Comparison of ENCODE assay signal across 9 cellular contexts in the genomic region with DNA sequence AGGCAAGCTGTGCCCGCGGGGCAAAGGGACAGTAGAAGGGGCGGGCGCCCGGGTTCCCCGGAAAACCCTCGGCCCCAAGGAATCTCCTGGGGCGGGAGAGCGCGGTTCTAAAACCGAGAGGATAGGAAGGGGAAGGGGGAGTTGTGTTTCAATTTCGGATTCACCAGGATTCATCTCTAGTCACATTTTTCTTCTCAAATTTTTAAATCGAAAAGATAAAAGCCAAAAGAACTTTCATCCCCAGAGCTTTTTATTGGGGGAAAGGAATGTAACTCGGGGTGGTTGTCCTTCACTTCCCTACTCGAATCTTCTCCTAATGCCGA. TPM values are rescaled to one million over a fixed set of nuclear protein-coding genes. Genes with fewer than 3 reads are reported as not detected.
DNase-seq lines count a peak whose midpoint lies in the region; ATAC-seq, FAIRE-seq and TF ChIP-seq lines count a peak whose summit lies in the region.
"Had no signal": no experiment of that assay in that cellular context is flagged by ENCODE, and none has a peak within 500 bp of the region (broad histone marks: within the 10 kb centered on the region; RNA-seq: fewer than 3 reads in every experiment).

No MANE protein-coding gene starts in this region.

- intact Hi-C loops in adrenal gland (cut with DNase I) (loop anchor here in 1 of 2 donors (10.0 kb wide), 1 partner anchor 220 kb away; no protein-coding TSS in a partner anchor), HepG2 (cut with micrococcal nuclease; ENCODE audit: unreplicated experiment) (loop anchor here (5.0 kb wide), 3 partner anchors 182 to 397 kb away; no protein-coding TSS in a partner anchor)

- peaks cover 4% of the 10 kb centered on the region for H3K27me3 ChIP-seq in adrenal gland
- no peaks in the 10 kb centered on the region; a peak in 1 of 5 replicates for H3K27me3 ChIP-seq in HepG2 (ENCODE audit: control insufficient read depth in 1 of 2, insufficient read depth in 2 of 2, low read length in 2 of 2)
- peaks cover 7 to 51% of the 10 kb centered on the region in 2 donors for H3K27me3 ChIP-seq in stomach smooth muscle (ENCODE audit: control insufficient read depth in 1 of 2, insufficient read depth in 2 of 2, low read length in 2 of 2)

- H3K27me3 Mint-ChIP-seq in T-helper 1 cell treated with Interleukin-12 subunit alpha and Interleukin-12 subunit beta and Interleukin-4 antibody, amounts not matched to agents 30 μg/mL and 1 μg/mL, for 36 hours (ENCODE audit: low read depth) = peaks cover 75% of the 10 kb centered on the region

- no peaks in the 10 kb centered on the region for H3K36me3 Mint-ChIP-seq in T-helper 1 cell treated with Interleukin-12 subunit alpha and Interleukin-12 subunit beta and Interleukin-4 antibody, amounts not matched to agents 30 μg/mL and 1 μg/mL, for 36 hours (ENCODE audit: low read depth)

- peak overlapping the region in 4 of 5 donors; percentile 2 to 90 (median 84) for H3K27ac ChIP-seq in adrenal gland
- H3K27ac ChIP-seq in HepG2 (ENCODE audit: extremely low read length, insufficient read depth, low read length) = peak overlapping the region; percentile 85
- H3K27ac ChIP-seq in stomach smooth muscle (ENCODE audit: low read length) = peak overlapping the region; percentile 85

- CTCF ChIA-PET in HepG2 (lab: Yijun Ruan, JAX; ENCODE audit: low intra/inter-chr PET ratio, low total read pairs) = no interaction called here

- H2AFZ ChIP-seq in HepG2 (ENCODE audit: low read length) = no peak overlapping the region

- TF ChIP-seq CTCF in adrenal gland (IDR thresholded peaks at IDR 0.05) (no peak), HepG2 (CRISPR knock-in tag; IDR thresholded peaks at IDR 0.05) (no peak)

- H3K9ac ChIP-seq in HepG2 (ENCODE audit: insufficient read depth, low read depth, low read length) (peak overlapping the region; percentile 93), stomach smooth muscle (ENCODE audit: low read length in 2 of 2) (peak overlapping the region; percentile 54 to 68)

- peak overlapping the region in 2 of 4 donors; percentile 69 to 76 for H3K4me3 ChIP-seq in adrenal gland
- H3K4me3 ChIP-seq in HepG2 (replicated peaks in 1 of 3; ENCODE audit: insufficient read depth in 1 of 3, low read depth in 2 of 3, low read length in 3 of 3) = peak overlapping the region; percentile 87 to 92 (median 90)
- H3K4me3 ChIP-seq in stomach smooth muscle (ENCODE audit: low read length in 2 of 2) = peak overlapping the region; percentile 45 to 85

- H3K36me3 ChIP-seq in adrenal gland (replicated peaks in 1 of 2) = peaks cover 0 to 9% of the 10 kb centered on the region in 2 donors
- peaks cover 15 to 30% of the 10 kb centered on the region in 2 experiments for H3K36me3 ChIP-seq in HepG2 (replicated peaks in 1 of 2; ENCODE audit: control insufficient read depth in 1 of 2, insufficient read depth in 2 of 2, low read length in 2 of 2)
- H3K36me3 ChIP-seq in stomach smooth muscle (ENCODE audit: control insufficient read depth in 2 of 2, insufficient read depth in 2 of 2, low read length in 2 of 2) = peaks cover 0 to 4% of the 10 kb centered on the region in 2 donors

- TF ChIP-seq EP300 in HepG2 (IDR thresholded peaks at IDR 0.05; ENCODE audit: low read depth in 2 of 2, low read length in 2 of 2) = no peak
- TF ChIP-seq EP300 in HepG2 (CRISPR knock-in tag; IDR thresholded peaks at IDR 0.05; ENCODE audit: borderline replicate concordance) = no peak

- in situ Hi-C loops in HepG2 (cut with HindIII; ENCODE audit: extremely low pct_ligation_motif_present, low pct_unique_long_range_greater_than_20kb) = loop anchor here (5.0 to 10.0 kb wide), 3 partner anchors 222 to 390 kb away; no protein-coding TSS in a partner anchor

- TF ChIP-seq RAD21 in HepG2 (CRISPR knock-in tag; IDR thresholded peaks at IDR 0.05) = no peak

- H3K27ac Mint-ChIP-seq in T-helper 1 cell treated with Interleukin-12 subunit alpha and Interleukin-12 subunit beta and Interleukin-4 antibody, amounts not matched to agents 30 μg/mL and 1 μg/mL, for 36 hours = no peak overlapping the region

- no peaks in the 10 kb centered on the region for H3K9me3 ChIP-seq in adrenal gland (replicated peaks in 1 of 3)
- H3K9me3 ChIP-seq in HepG2 (ENCODE audit: low read length) = no peaks in the 10 kb centered on the region
- H3K9me3 ChIP-seq in stomach smooth muscle (ENCODE audit: control insufficient read depth in 2 of 2, low read length in 2 of 2) = no peaks in the 10 kb centered on the region

- DNase-seq in T-helper 1 cell (no peak), adrenal gland (no peak), HepG2 (ENCODE audit: low spot score) (no peak), SW480 (ENCODE audit: low spot score) (no peak), SKM-1 (lab: John Stamatoyannopoulos, UW; ENCODE audit: unreplicated experiment) (no peak)

- H3K4me1 Mint-ChIP-seq in T-helper 1 cell treated with Interleukin-12 subunit alpha and Interleukin-12 subunit beta and Interleukin-4 antibody, amounts not matched to agents 30 μg/mL and 1 μg/mL, for 36 hours (ENCODE audit: low read depth) = peaks cover 14% of the 10 kb centered on the region

- peaks cover 19% of the 10 kb centered on the region; the same call in 1 of the 2 replicates for H4K20me1 ChIP-seq in HepG2 (ENCODE audit: insufficient read depth, low read length)

- H3K4me3 Mint-ChIP-seq in T-helper 1 cell treated with Interleukin-12 subunit alpha and Interleukin-12 subunit beta and Interleukin-4 antibody, amounts not matched to agents 30 μg/mL and 1 μg/mL, for 36 hours = peak overlapping the region; percentile 48

- FAIRE-seq in HepG2 (lab: Jason Lieb, UNC) = no peak
- FAIRE-seq: islet of Langerhans had no signal

- H3K79me2 ChIP-seq in HepG2 (ENCODE audit: insufficient read depth, low read length) = peaks cover 70% of the 10 kb centered on the region

- H3K4me2 ChIP-seq in HepG2 (ENCODE audit: low read depth, low read length) = peak overlapping the region; percentile 75

- ATAC-seq in HepG2 = no peak
- no peak for ATAC-seq in GM21717 (IDR thresholded peaks at IDR 0.05; ENCODE audit: unreplicated experiment)

- TSS peak; percentile 51 for BruUV-seq in HepG2 (replicated peaks; lab: Mats Ljungman, UMichigan)

- TF ChIP-seq POLR2A in adrenal gland (IDR thresholded peaks at IDR 0.05) (no peak), HepG2 (IDR thresholded peaks at IDR 0.05; ENCODE audit: insufficient read depth in 1 of 2, low read depth in 2 of 2, low read length in 2 of 2) (no peak)

- no peaks in the 10 kb centered on the region for H3K9me3 Mint-ChIP-seq in T-helper 1 cell treated with Interleukin-12 subunit alpha and Interleukin-12 subunit beta and Interleukin-4 antibody, amounts not matched to agents 30 μg/mL and 1 μg/mL, for 36 hours

- POLR2A ChIA-PET in HepG2 (lab: Yijun Ruan, JAX) = interaction anchor here (1.0 to 9.7 kb wide), 18 partner anchors 12 to 398 kb away, joined by 3 to 163 read pairs (median 16); no protein-coding TSS in a partner anchor

- 1 to 6% (median 3%) methylated on average over 16 of the region's 16 CpGs for WGBS in adrenal gland, 4 donors
- WGBS in HepG2 (ENCODE audit: low lambda C conversion rate) = 4% methylated on average over 14 of the region's 16 CpGs

- peaks cover 26 to 30% of the 10 kb centered on the region in 2 donors for H3K4me1 ChIP-seq in adrenal gland (replicated peaks in 1 of 2)
- peaks cover 63% of the 10 kb centered on the region for H3K4me1 ChIP-seq in HepG2 (ENCODE audit: insufficient read depth, low read length)
- H3K4me1 ChIP-seq in stomach smooth muscle (ENCODE audit: control insufficient read depth, insufficient read depth, low read length) = peaks cover 33% of the 10 kb centered on the region

RNA-seq across cellular contexts. Expression of gene BMP4, which starts 1.4 kb away (rescaled TPM):
- total RNA-seq in adrenal gland = 10 to 100 TPM in 6 of 8 donors, 1 to 10 TPM in 2; 2.2 to 37.0 (median 19.4) TPM
- polyA plus RNA-seq in adrenal gland = 10 to 100 TPM in 2 of 3 donors, 1 to 10 TPM in 1; 4.6 to 25.6 (median 24.6) TPM
- total RNA-seq in HepG2 (2016; rRNA removed; fragmentation: Illumina TruSeq; extraction: Trizol) = 42.0 and 56.4 TPM in 2 replicates
- total RNA-seq in HepG2 (2016; cell fraction: cytosol; rRNA removed; fragmentation: Illumina TruSeq; extraction: Trizol; ENCODE audit: low read depth) = 35.6 and 35.9 TPM in 2 replicates
- 41.4 and 55.4 TPM in 2 replicates for total RNA-seq in HepG2 (2016; cell fraction: insoluble cytoplasmic fraction; rRNA removed; fragmentation: Illumina TruSeq; extraction: Trizol)
- total RNA-seq in HepG2 (2016; cell fraction: membrane; rRNA removed; fragmentation: Illumina TruSeq; extraction: Trizol) = 49.1 and 51.5 TPM in 2 replicates
- total RNA-seq in HepG2 (2016; cell fraction: nucleus; rRNA removed; fragmentation: Illumina TruSeq; extraction: Trizol) = 49.7 and 53.7 TPM in 2 replicates
- 160 and 169 TPM in 2 replicates for polyA plus RNA-seq in HepG2 (2011; rRNA removed)
- 138 and 170 TPM in 2 replicates for polyA plus RNA-seq in HepG2 (2011; cell fraction: cytosol; rRNA removed)
- polyA plus RNA-seq in HepG2 (2011; cell fraction: nucleus; rRNA removed) = 131 and 155 TPM in 2 replicates
- 107 and 149 TPM in 2 replicates for polyA plus RNA-seq in HepG2 (2012)
- 19.3 and 21.3 TPM in 2 replicates for polyA plus RNA-seq in HepG2 (2016; cell fraction: cytosol; fragmentation: Illumina TruSeq; extraction: Trizol; ENCODE audit: low read depth)
- polyA plus RNA-seq in HepG2 (2016; cell fraction: insoluble cytoplasmic fraction; fragmentation: Illumina TruSeq; extraction: Trizol; ENCODE audit: low read depth) = 65.3 and 66.1 TPM in 2 replicates
- polyA plus RNA-seq in HepG2 (2016; cell fraction: membrane; fragmentation: Illumina TruSeq; extraction: Trizol; ENCODE audit: low read depth) = 36.6 and 42.0 TPM in 2 replicates
- 127 and 132 TPM in 2 replicates for polyA plus RNA-seq in HepG2 (2016; cell fraction: nucleus; fragmentation: Illumina TruSeq; extraction: Trizol; ENCODE audit: insufficient read depth, low read depth)
- 184 TPM in 1 of 2 replicates, not detected in the other for polyA minus RNA-seq in HepG2 (2011; rRNA and poly(A)+ RNA removed; ENCODE audit: low replicate concordance)
- 61.4 and 78.3 TPM in 2 replicates for polyA minus RNA-seq in HepG2 (2011; cell fraction: cytosol; rRNA and poly(A)+ RNA removed)
- polyA minus RNA-seq in HepG2 (2011; cell fraction: nucleus; rRNA and poly(A)+ RNA removed) = 94.6 and 96.1 TPM in 2 replicates
